30 cellular contexts compared by ENCODE assay signal in the genomic region with DNA sequence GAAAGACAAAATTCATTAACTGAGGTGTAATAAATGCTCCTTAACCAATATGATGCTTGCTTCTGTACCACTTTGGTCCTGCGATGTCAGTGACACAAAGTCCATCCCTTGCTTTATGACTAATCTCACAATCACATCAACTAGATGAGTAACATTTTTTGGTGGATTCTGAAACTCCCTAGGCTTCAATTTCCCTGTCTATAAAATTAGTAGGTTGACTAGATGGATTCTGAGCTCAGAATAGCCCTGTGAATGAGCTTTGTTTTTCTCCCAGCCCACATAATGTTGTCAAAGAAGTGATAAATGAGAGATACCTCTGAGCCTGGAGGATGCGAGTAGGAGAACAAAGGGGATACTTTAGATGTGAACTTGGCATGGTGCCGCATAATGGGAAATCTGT. TPM values are rescaled to one million over a fixed set of nuclear protein-coding genes. Genes with fewer than 3 reads are reported as not detected.
A peak's percentile ranks its signal among the peaks of the same experiment; 100 is the strongest.
DNase-seq lines count a peak whose midpoint lies in the region; ATAC-seq and TF ChIP-seq lines count a peak whose summit lies in the region.
"Had no signal": no experiment of that assay in that cellular context is flagged by ENCODE, and none has a peak within 500 bp of the region (broad histone marks: within the 10 kb centered on the region; RNA-seq: fewer than 3 reads in every experiment).

No MANE protein-coding gene starts in this region.

- WGBS in adrenal gland, 4 donors = 52 to 94% (median 87%) methylated on average over 3 of the region's 3 CpGs

- intact Hi-C loops in adrenal gland (cut with DNase I) = no loop called here

- peaks cover 56% of the 10 kb centered on the region for H3K4me1 Mint-ChIP-seq in activated naive CD8-positive, alpha-beta T cell treated with anti-CD3 and anti-CD28 coated beads, Interleukin-2, amount 50 U/mL, for 24 hours
- peaks cover 41% of the 10 kb centered on the region for H3K4me1 Mint-ChIP-seq in activated naive CD8-positive, alpha-beta T cell treated with anti-CD3 and anti-CD28 coated beads for 36 hours
- H3K4me1 Mint-ChIP-seq: neural progenitor cell had no signal

- H3K4me3 ChIP-seq in adrenal gland = no peak overlapping the region
- H3K4me3 ChIP-seq: body of pancreas, left ventricle myocardium inferior, neural progenitor cell, SK-N-MC, spleen, tibial artery had no signal

- no peak for DNase-seq in activated naive CD8-positive, alpha-beta T cell treated with anti-CD3 and anti-CD28 coated beads, Interleukin-2, amount 50 U/mL, for 24 hours
- no peak for DNase-seq in activated naive CD8-positive, alpha-beta T cell treated with anti-CD3 and anti-CD28 coated beads for 36 hours
- DNase-seq in NCI-H2227 (lab: John Stamatoyannopoulos, UW; ENCODE audit: unreplicated experiment) = peak; percentile 82
- peak; percentile 67 for DNase-seq in foreskin melanocyte
- DNase-seq in adrenal gland = no peak
- DNase-seq: activated CD8-positive, alpha-beta memory T cell treated with anti-CD3 and anti-CD28 coated beads for 24 hours; body of pancreas; C1 segment of cervical spinal cord; cerebellar nuclear complex; COR-L47; dermis blood vessel endothelial cell; head of caudate nucleus; Kasumi-1; left ventricle myocardium inferior; mesendoderm; MV-4-11; NCI-H1436; NCI-H2081; NCI-H446 treated with DMSO at 0.1 percent for 48 hours; right cardiac atrium; spleen; stimulated activated CD8-positive, alpha-beta memory T cell treated with anti-CD3 and anti-CD28 coated beads, Interleukin-4, amount 100 ng/mL, for 48 hours; tibial artery had no signal

- H3K4me1 ChIP-seq in adrenal gland (replicated peaks in 1 of 2) = peaks cover 0 to 8% of the 10 kb centered on the region in 2 donors
- H3K4me1 ChIP-seq: body of pancreas, neural progenitor cell had no signal

- no peaks in the 10 kb centered on the region for H3K9me3 ChIP-seq in adrenal gland (replicated peaks in 1 of 3)
- H3K9me3 ChIP-seq: body of pancreas, left ventricle myocardium inferior, spleen, tibial artery had no signal

- no peak overlapping the region for H3K27ac ChIP-seq in adrenal gland
- H3K27ac ChIP-seq: body of pancreas, left ventricle myocardium inferior, neural progenitor cell, SK-N-MC, spleen, tibial artery had no signal

- no peak for TF ChIP-seq CTCF in adrenal gland (IDR thresholded peaks at IDR 0.05)

- TF ChIP-seq POLR2A in adrenal gland (IDR thresholded peaks at IDR 0.05) (no peak), GM18505 (IDR thresholded peaks at IDR 0.05; ENCODE audit: borderline replicate concordance, extremely low read depth, insufficient read depth, insufficient read length) (no peak)

- H3K36me3 Mint-ChIP-seq in activated naive CD8-positive, alpha-beta T cell treated with anti-CD3 and anti-CD28 coated beads, Interleukin-2, amount 50 U/mL, for 24 hours (ENCODE audit: low read depth) = no peaks in the 10 kb centered on the region
- H3K36me3 Mint-ChIP-seq in activated naive CD8-positive, alpha-beta T cell treated with anti-CD3 and anti-CD28 coated beads for 36 hours = no peaks in the 10 kb centered on the region
- H3K36me3 Mint-ChIP-seq: neural progenitor cell had no signal

- ATAC-seq in activated naive CD8-positive, alpha-beta T cell treated with anti-CD3 and anti-CD28 coated beads, Interleukin-2, amount 50 U/mL, for 24 hours = peak; percentile 73
- no peak for ATAC-seq in HG03469 (IDR thresholded peaks at IDR 0.05; ENCODE audit: unreplicated experiment)
- no peak for ATAC-seq in GM18505 (IDR thresholded peaks at IDR 0.05; ENCODE audit: unreplicated experiment)
- ATAC-seq: body of pancreas, esophagus mucosa, HCT116, right cardiac atrium had no signal

- H3K27me3 Mint-ChIP-seq in activated naive CD8-positive, alpha-beta T cell treated with anti-CD3 and anti-CD28 coated beads, Interleukin-2, amount 50 U/mL, for 24 hours = no peaks in the 10 kb centered on the region
- no peaks in the 10 kb centered on the region for H3K27me3 Mint-ChIP-seq in activated naive CD8-positive, alpha-beta T cell treated with anti-CD3 and anti-CD28 coated beads for 36 hours

- H3K27me3 ChIP-seq in adrenal gland = no peaks in the 10 kb centered on the region
- H3K27me3 ChIP-seq: body of pancreas, neural progenitor cell, spleen, tibial artery had no signal

- no peak overlapping the region for H3K4me3 Mint-ChIP-seq in activated naive CD8-positive, alpha-beta T cell treated with anti-CD3 and anti-CD28 coated beads, Interleukin-2, amount 50 U/mL, for 24 hours
- no peak overlapping the region for H3K4me3 Mint-ChIP-seq in activated naive CD8-positive, alpha-beta T cell treated with anti-CD3 and anti-CD28 coated beads for 36 hours
- H3K4me3 Mint-ChIP-seq: neural progenitor cell; T-helper 1 cell treated with Interleukin-12 subunit alpha and Interleukin-12 subunit beta and Interleukin-4 antibody, amounts not matched to agents 30 μg/mL and 1 μg/mL, for 36 hours had no signal

- H3K9me3 Mint-ChIP-seq in activated naive CD8-positive, alpha-beta T cell treated with anti-CD3 and anti-CD28 coated beads, Interleukin-2, amount 50 U/mL, for 24 hours = no peaks in the 10 kb centered on the region
- H3K9me3 Mint-ChIP-seq in activated naive CD8-positive, alpha-beta T cell treated with anti-CD3 and anti-CD28 coated beads for 36 hours = no peaks in the 10 kb centered on the region
- H3K9me3 Mint-ChIP-seq: neural progenitor cell had no signal

- peak overlapping the region; percentile 1 for H3K27ac Mint-ChIP-seq in activated naive CD8-positive, alpha-beta T cell treated with anti-CD3 and anti-CD28 coated beads, Interleukin-2, amount 50 U/mL, for 24 hours
- H3K27ac Mint-ChIP-seq in activated naive CD8-positive, alpha-beta T cell treated with anti-CD3 and anti-CD28 coated beads for 36 hours = no peak overlapping the region
- H3K27ac Mint-ChIP-seq: neural progenitor cell; T-helper 1 cell treated with Interleukin-12 subunit alpha and Interleukin-12 subunit beta and Interleukin-4 antibody, amounts not matched to agents 30 μg/mL and 1 μg/mL, for 36 hours had no signal

- no peaks in the 10 kb centered on the region for H3K36me3 ChIP-seq in adrenal gland (replicated peaks in 1 of 2)
- H3K36me3 ChIP-seq: neural progenitor cell, tibial artery had no signal

RNA-seq across cellular contexts. Expression of gene TXLNB, which starts 9.1 kb away (rescaled TPM):
- under 1 TPM; 0.18 to 0.19 TPM for total RNA-seq in activated naive CD8-positive, alpha-beta T cell treated with anti-CD3 and anti-CD28 coated beads for 36 hours
- 1 to 10 TPM in 7 of 8 donors, under 1 TPM in 1; 0.25 to 9.5 (median 3.0) TPM for total RNA-seq in adrenal gland
- polyA plus RNA-seq in adrenal gland = 1 to 10 TPM in 2 of 3 donors, under 1 TPM in 1; 0.77 to 2.2 (median 1.1) TPM
- total RNA-seq: body of pancreas had no signal

Comparison
In these comparisons a context has a peak if more than half of its experiments do, and no peak if none do; other contexts are left out.
1. DNase-seq: peak in NCI-H2227 (single experiment) and foreskin melanocyte (single experiment); none in activated naive CD8-positive, alpha-beta T cell treated with anti-CD3 and anti-CD28 coated beads, Interleukin-2, amount 50 U/mL, for 24 hours (single experiment), activated naive CD8-positive, alpha-beta T cell treated with anti-CD3 and anti-CD28 coated beads for 36 hours (single experiment) and adrenal gland (0 of 7).